Comparison of ENCODE assay signal across 12 cellular contexts in the genomic region with DNA sequence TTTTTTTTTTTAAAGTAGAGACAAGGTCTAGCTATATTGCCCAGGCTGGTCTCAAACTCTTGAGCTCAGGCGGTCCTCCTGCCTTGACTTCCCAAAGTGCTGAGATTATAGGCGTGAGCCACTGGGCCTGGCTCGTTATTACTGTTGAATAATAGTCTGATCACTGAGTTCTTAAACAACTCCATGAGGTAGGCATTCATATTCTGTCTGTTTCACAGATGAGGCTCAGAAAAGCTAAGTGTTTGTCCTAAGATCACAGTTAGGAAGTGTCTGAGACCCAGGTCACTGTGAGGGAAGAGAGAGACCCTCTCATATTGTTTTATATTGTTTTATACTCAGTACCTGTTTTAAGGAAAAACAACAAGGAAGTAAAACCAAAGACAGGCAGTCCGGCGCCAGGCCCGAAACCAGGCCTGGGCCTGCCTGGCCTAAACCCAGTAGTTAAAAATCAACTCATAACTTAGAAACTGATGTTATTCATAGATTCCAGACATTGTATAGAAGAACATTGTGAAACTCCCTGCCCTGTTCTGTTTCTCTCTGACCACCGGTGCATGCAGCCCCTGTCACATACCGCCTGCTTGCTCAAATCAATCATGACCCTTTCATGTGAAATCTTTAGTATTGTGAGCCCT. TPM values are rescaled to one million over a fixed set of nuclear protein-coding genes. Genes with fewer than 3 reads are reported as not detected.
DNase-seq lines count a peak whose midpoint lies in the region; ATAC-seq, FAIRE-seq and TF ChIP-seq lines count a peak whose summit lies in the region.
"Not testable (repeated sequence)": the region's sequence is repeated elsewhere in the genome, so short reads cannot be mapped to it uniquely, and the experiment has no call there.
"Had no signal": no experiment of that assay in that cellular context is flagged by ENCODE, and none has a peak within 500 bp of the region (broad histone marks: within the 10 kb centered on the region; RNA-seq: fewer than 3 reads in every experiment).

No MANE protein-coding gene starts in this region.

- H3K36me3 Mint-ChIP-seq in T-helper 17 cell (ENCODE audit: low read depth): not testable (repeated sequence)

- not testable (repeated sequence) for TF ChIP-seq CTCF in MM.1S (IDR thresholded peaks at IDR 0.05; ENCODE audit: low read length); body of pancreas (IDR thresholded peaks at IDR 0.05); HepG2 (CRISPR knock-in tag; IDR thresholded peaks at IDR 0.05); spleen (IDR thresholded peaks at IDR 0.05 in 8 of 11, conservative IDR thresholded peaks at IDR 0.05 in 3 of 11)

- in situ Hi-C loops in HepG2 (cut with HindIII; ENCODE audit: extremely low pct_ligation_motif_present, low pct_unique_long_range_greater_than_20kb): not testable (repeated sequence)

- FAIRE-seq in GM12891 (lab: Jason Lieb, UNC): peak; percentile 47
- FAIRE-seq in HepG2 (lab: Jason Lieb, UNC): not testable (repeated sequence)

- peaks cover 13% of the 10 kb centered on the region for H3K4me1 Mint-ChIP-seq in T-helper 17 cell

- H2AFZ ChIP-seq in MM.1S (ENCODE audit: low read length): 0 out of 2 replicates have a peak overlapping the region, but pooled peaks have one; percentile 1
- not testable (repeated sequence) for H2AFZ ChIP-seq in HepG2 (ENCODE audit: low read length)

- TF ChIP-seq POLR2A in GM12891 (IDR thresholded peaks at IDR 0.05; ENCODE audit: low read depth, low read length); body of pancreas (IDR thresholded peaks at IDR 0.05); HepG2 (IDR thresholded peaks at IDR 0.05; ENCODE audit: insufficient read depth in 1 of 2, low read depth in 2 of 2, low read length in 2 of 2); spleen (IDR thresholded peaks at IDR 0.05): not testable (repeated sequence)

- peak overlapping the region; percentile 79 to 91 (median 84) for H3K4me2 ChIP-seq in BLaER1 treated with 17β-estradiol and CSF1 and Interleukin-3, amounts not matched to agents 10 nM and 100 nM
- H3K4me2 ChIP-seq in MM.1S (ENCODE audit: low read depth, low read length): peak overlapping the region; percentile 35
- H3K4me2 ChIP-seq in HepG2 (ENCODE audit: low read depth, low read length): peak overlapping the region; percentile 94

- H3K9ac ChIP-seq in BLaER1 treated with 17β-estradiol and CSF1 and Interleukin-3, amounts not matched to agents 10 nM and 100 nM: peak overlapping the region; percentile 12 to 82 (median 76); a peak in 20 of 22 replicates
- peak overlapping the region; percentile 44 for H3K9ac ChIP-seq in MM.1S (ENCODE audit: low read length)
- peak overlapping the region; percentile 76 for H3K9ac ChIP-seq in HepG2 (ENCODE audit: insufficient read depth, low read depth, low read length)

- intact Hi-C loops in body of pancreas (cut with DNase I); HepG2 (cut with micrococcal nuclease; ENCODE audit: unreplicated experiment); spleen (cut with DNase I; ENCODE audit: low total_unique reads): not testable (repeated sequence)

- peaks cover 65% of the 10 kb centered on the region for H3F3A ChIP-seq in MM.1S (ENCODE audit: insufficient read depth, low read length)

- CTCF ChIA-PET in HepG2 (lab: Yijun Ruan, JAX; ENCODE audit: low intra/inter-chr PET ratio, low total read pairs): not testable (repeated sequence)

- BruUV-seq in HepG2 (replicated peaks; lab: Mats Ljungman, UMichigan): TSS peak; percentile 75

- not testable (repeated sequence) for DNase-seq in GM12891 (ENCODE audit: insufficient read length, low spot score); MM.1S; T-helper 17 cell; body of pancreas; HepG2 (ENCODE audit: low spot score); spleen

- peak overlapping the region; percentile 20 to 92 (median 86); a peak in 21 of 22 replicates for H3K27ac ChIP-seq in BLaER1 treated with 17β-estradiol and CSF1 and Interleukin-3, amounts not matched to agents 10 nM and 100 nM
- H3K27ac ChIP-seq in MM.1S (ENCODE audit: low read length): peak overlapping the region; percentile 92
- H3K27ac ChIP-seq in body of pancreas: peak overlapping the region in 3 of 4 donors; percentile 54 to 71 (median 56)
- peak overlapping the region; percentile 86 for H3K27ac ChIP-seq in HepG2 (ENCODE audit: extremely low read length, insufficient read depth, low read length)
- peak overlapping the region in 7 of 8 donors; percentile 16 to 90 (median 78) for H3K27ac ChIP-seq in spleen

- H3K4me1 ChIP-seq in BLaER1 treated with 17β-estradiol and CSF1 and Interleukin-3, amounts not matched to agents 10 nM and 100 nM: peaks cover 41 to 79% (median 57%) of the 10 kb centered on the region in 10 experiments
- H3K4me1 ChIP-seq in MM.1S (ENCODE audit: low read length) (peaks cover 48% of the 10 kb centered on the region), body of pancreas (peaks cover 27% of the 10 kb centered on the region), HepG2 (ENCODE audit: insufficient read depth, low read length) (peaks cover 81% of the 10 kb centered on the region), spleen (peaks cover 9 to 68% (median 42%) of the 10 kb centered on the region in 6 donors)

- 67 to 69% methylated on average over 6 of the region's 8 CpGs for WGBS in body of pancreas, 2 donors
- 38% methylated on average over 6 of the region's 8 CpGs for WGBS in HepG2 (ENCODE audit: low lambda C conversion rate)
- WGBS in spleen, 5 donors: 67 to 89% (median 75%) methylated on average over 4 to 6 of the region's 8 CpGs

- POLR2A ChIA-PET in HepG2 (lab: Yijun Ruan, JAX): interaction anchor here (0.9 kb wide), 1 partner anchor 62 kb away, joined by 3 read pairs; no protein-coding TSS in a partner anchor

- H3K9me3 ChIP-seq in BLaER1 treated with 17β-estradiol and CSF1 and Interleukin-3, amounts not matched to agents 10 nM and 100 nM (replicated peaks in 1 of 11): peaks cover 0 to 28% (median 10%) of the 10 kb centered on the region in 11 experiments; a peak in 10 of 22 replicates
- H3K9me3 ChIP-seq in MM.1S (replicated peaks; ENCODE audit: insufficient read depth, low read length); T-helper 17 cell (ENCODE audit: control insufficient read depth, low read length, poor library complexity, severe bottlenecking); body of pancreas; HepG2 (ENCODE audit: low read length); spleen: not testable (repeated sequence)

- not testable (repeated sequence) for ATAC-seq in T-helper 17 cell, body of pancreas
- ATAC-seq in HepG2: peak; percentile 21

- peak overlapping the region; percentile 79 for H3K27ac Mint-ChIP-seq in T-helper 17 cell

- peaks cover 33% of the 10 kb centered on the region for H3K79me2 ChIP-seq in MM.1S (ENCODE audit: low read length)
- H3K79me2 ChIP-seq in HepG2 (ENCODE audit: insufficient read depth, low read length): peaks cover 39% of the 10 kb centered on the region

- H4K20me1 ChIP-seq in BLaER1 treated with 17β-estradiol and CSF1 and Interleukin-3, amounts not matched to agents 10 nM and 100 nM; MM.1S (ENCODE audit: insufficient read depth, low read length); HepG2 (ENCODE audit: insufficient read depth, low read length): not testable (repeated sequence)

- H3K4me3 ChIP-seq in BLaER1 treated with 17β-estradiol and CSF1 and Interleukin-3, amounts not matched to agents 10 nM and 100 nM: peak overlapping the region in 6 of 10 experiments; percentile 53 to 70 (median 60); a peak in 12 of 20 replicates
- H3K4me3 ChIP-seq in MM.1S (ENCODE audit: low read length); body of pancreas; spleen: not testable (repeated sequence)
- peak overlapping the region; percentile 59 to 78 (median 68); a peak in 5 of 6 replicates for H3K4me3 ChIP-seq in HepG2 (replicated peaks in 1 of 3; ENCODE audit: insufficient read depth in 1 of 3, low read depth in 2 of 3, low read length in 3 of 3)

- not testable (repeated sequence) for TF ChIP-seq RAD21 in HepG2 (CRISPR knock-in tag; IDR thresholded peaks at IDR 0.05)

- not testable (repeated sequence) for H3K27me3 ChIP-seq in BLaER1 treated with 17β-estradiol and CSF1 and Interleukin-3, amounts not matched to agents 10 nM and 100 nM; MM.1S (replicated peaks; ENCODE audit: insufficient read depth, low read length); body of pancreas; HepG2 (ENCODE audit: control insufficient read depth in 1 of 2, insufficient read depth in 2 of 2, low read length in 2 of 2); spleen (replicated peaks in 1 of 7)

- not testable (repeated sequence) for H3K27me3 Mint-ChIP-seq in T-helper 17 cell

- H3K9me2 ChIP-seq in MM.1S (replicated peaks; ENCODE audit: insufficient read depth, low read length): not testable (repeated sequence)

- H3K36me3 ChIP-seq in BLaER1 treated with 17β-estradiol and CSF1 and Interleukin-3, amounts not matched to agents 10 nM and 100 nM: peaks cover 0 to 25% (median 14%) of the 10 kb centered on the region in 11 experiments; a peak in 13 of 22 replicates
- not testable (repeated sequence) for H3K36me3 ChIP-seq in MM.1S (replicated peaks; ENCODE audit: insufficient read depth, low read length); body of pancreas (replicated peaks in 1 of 2; ENCODE audit: insufficient read depth in 1 of 2, low read depth in 2 of 2); HepG2 (replicated peaks in 1 of 2; ENCODE audit: control insufficient read depth in 1 of 2, insufficient read depth in 2 of 2, low read length in 2 of 2); spleen

- not testable (repeated sequence) for TF ChIP-seq EP300 in HepG2 (IDR thresholded peaks at IDR 0.05; ENCODE audit: low read depth in 2 of 2, low read length in 2 of 2); HepG2 (CRISPR knock-in tag; IDR thresholded peaks at IDR 0.05; ENCODE audit: borderline replicate concordance)

- peak overlapping the region; percentile 45 for H3K4me3 Mint-ChIP-seq in T-helper 17 cell

RNA-seq across cellular contexts. Expression of a gene that starts 0.6 kb away (rescaled TPM):
- 0.24 TPM for polyA plus RNA-seq in GM12891 (2012; ENCODE audit: low read depth, missing spikeins)
- under 1 TPM in 1 of 2 donors, not detected in 1; 0.50 TPM for total RNA-seq in T-helper 17 cell
- total RNA-seq in body of pancreas: under 1 TPM in 1 of 2 donors, not detected in 1; 0.52 TPM
- 1.6 and 2.7 TPM in 2 replicates for total RNA-seq in HepG2 (2016; rRNA removed; fragmentation: Illumina TruSeq; extraction: Trizol)
- total RNA-seq in HepG2 (2016; cell fraction: cytosol; rRNA removed; fragmentation: Illumina TruSeq; extraction: Trizol; ENCODE audit: low read depth): 0.51 and 0.71 TPM in 2 replicates
- 1.9 and 3.2 TPM in 2 replicates for total RNA-seq in HepG2 (2016; cell fraction: insoluble cytoplasmic fraction; rRNA removed; fragmentation: Illumina TruSeq; extraction: Trizol)
- total RNA-seq in HepG2 (2016; cell fraction: membrane; rRNA removed; fragmentation: Illumina TruSeq; extraction: Trizol): 1.2 and 1.3 TPM in 2 replicates
- 9.2 and 9.4 TPM in 2 replicates for total RNA-seq in HepG2 (2016; cell fraction: nucleus; rRNA removed; fragmentation: Illumina TruSeq; extraction: Trizol)
- polyA plus RNA-seq in HepG2 (2011; rRNA removed): 1.3 and 1.4 TPM in 2 replicates
- polyA plus RNA-seq in HepG2 (2011; cell fraction: cytosol; rRNA removed): 0.76 and 0.82 TPM in 2 replicates
- 3.7 and 4.5 TPM in 2 replicates for polyA plus RNA-seq in HepG2 (2011; cell fraction: nucleus; rRNA removed)
- polyA plus RNA-seq in HepG2 (2012): 1.2 and 2.7 TPM in 2 replicates
- polyA plus RNA-seq in HepG2 (2016; cell fraction: cytosol; fragmentation: Illumina TruSeq; extraction: Trizol; ENCODE audit: low read depth): 0.32 and 0.57 TPM in 2 replicates
- polyA plus RNA-seq in HepG2 (2016; cell fraction: insoluble cytoplasmic fraction; fragmentation: Illumina TruSeq; extraction: Trizol; ENCODE audit: low read depth): 1.2 and 1.8 TPM in 2 replicates
- 0.90 and 1.1 TPM in 2 replicates for polyA plus RNA-seq in HepG2 (2016; cell fraction: membrane; fragmentation: Illumina TruSeq; extraction: Trizol; ENCODE audit: low read depth)
- 7.6 and 8.5 TPM in 2 replicates for polyA plus RNA-seq in HepG2 (2016; cell fraction: nucleus; fragmentation: Illumina TruSeq; extraction: Trizol; ENCODE audit: insufficient read depth, low read depth)
- polyA minus RNA-seq in HepG2 (2011; rRNA and poly(A)+ RNA removed; ENCODE audit: low replicate concordance): 2.5 TPM in 1 of 2 replicates, not detected in the other
- polyA minus RNA-seq in HepG2 (2011; cell fraction: cytosol; rRNA and poly(A)+ RNA removed): 1.4 TPM in 1 of 2 replicates, not detected in the other
- polyA minus RNA-seq in HepG2 (2011; cell fraction: nucleus; rRNA and poly(A)+ RNA removed): 7.7 and 10.4 TPM in 2 replicates
- total RNA-seq in spleen: 1 to 10 TPM in 6 of 7 donors, under 1 TPM in 1; 0.94 to 6.2 (median 3.4) TPM
- polyA plus RNA-seq in spleen: 1 to 10 TPM in 2 of 3 donors, under 1 TPM in 1; 0.91 to 3.3 (median 1.2) TPM
- total RNA-seq: G401, GM23338, HT1080, IMR-90 had no signal
- polyA plus RNA-seq: GM23338, IMR-90 had no signal

RNA-seq across cellular contexts. Expression of a gene that starts 28.7 kb away (rescaled TPM):
- not detected for polyA plus RNA-seq in GM12891 (2012; ENCODE audit: low read depth, missing spikeins)
- not detected for total RNA-seq in T-helper 17 cell
- total RNA-seq in body of pancreas: 10 to 100 TPM in 1 of 2 donors, 1 to 10 TPM in 1; 4.9 to 28.3 TPM
- total RNA-seq in HepG2 (2016; rRNA removed; fragmentation: Illumina TruSeq; extraction: Trizol): 0.69 and 0.95 TPM in 2 replicates
- 0.18 and 0.20 TPM in 2 replicates for total RNA-seq in HepG2 (2016; cell fraction: cytosol; rRNA removed; fragmentation: Illumina TruSeq; extraction: Trizol; ENCODE audit: low read depth)
- total RNA-seq in HepG2 (2016; cell fraction: insoluble cytoplasmic fraction; rRNA removed; fragmentation: Illumina TruSeq; extraction: Trizol): 0.62 and 0.76 TPM in 2 replicates
- 0.19 and 0.48 TPM in 2 replicates for total RNA-seq in HepG2 (2016; cell fraction: membrane; rRNA removed; fragmentation: Illumina TruSeq; extraction: Trizol)
- 1.3 and 1.4 TPM in 2 replicates for total RNA-seq in HepG2 (2016; cell fraction: nucleus; rRNA removed; fragmentation: Illumina TruSeq; extraction: Trizol)
- polyA plus RNA-seq in HepG2 (2011; rRNA removed): 0.37 and 0.50 TPM in 2 replicates
- 0.50 and 0.58 TPM in 2 replicates for polyA plus RNA-seq in HepG2 (2011; cell fraction: cytosol; rRNA removed)
- polyA plus RNA-seq in HepG2 (2011; cell fraction: nucleus; rRNA removed): 0.06 and 0.26 TPM in 2 replicates
- 0.19 and 0.23 TPM in 2 replicates for polyA plus RNA-seq in HepG2 (2012)
- 0.18 and 0.36 TPM in 2 replicates for polyA plus RNA-seq in HepG2 (2016; cell fraction: cytosol; fragmentation: Illumina TruSeq; extraction: Trizol; ENCODE audit: low read depth)
- polyA plus RNA-seq in HepG2 (2016; cell fraction: insoluble cytoplasmic fraction; fragmentation: Illumina TruSeq; extraction: Trizol; ENCODE audit: low read depth): 0.30 and 0.46 TPM in 2 replicates
- 0.26 and 0.27 TPM in 2 replicates for polyA plus RNA-seq in HepG2 (2016; cell fraction: membrane; fragmentation: Illumina TruSeq; extraction: Trizol; ENCODE audit: low read depth)
- polyA plus RNA-seq in HepG2 (2016; cell fraction: nucleus; fragmentation: Illumina TruSeq; extraction: Trizol; ENCODE audit: insufficient read depth, low read depth): 1.6 and 2.5 TPM in 2 replicates
- 0.07 and 0.26 TPM in 2 replicates for polyA minus RNA-seq in HepG2 (2011; rRNA and poly(A)+ RNA removed; ENCODE audit: low replicate concordance)
- polyA minus RNA-seq in HepG2 (2011; cell fraction: cytosol; rRNA and poly(A)+ RNA removed): not detected in 2 replicates
- 0.25 TPM in 1 of 2 replicates, not detected in the other for polyA minus RNA-seq in HepG2 (2011; cell fraction: nucleus; rRNA and poly(A)+ RNA removed)
- total RNA-seq in spleen: under 1 TPM in 2 of 7 donors, not detected in 5; 0.40 to 0.66 TPM
- polyA plus RNA-seq in spleen: under 1 TPM; 0.06 to 0.11 (median 0.09) TPM
- total RNA-seq: G401, GM23338, IMR-90, Right ventricle myocardium superior had no signal
- polyA plus RNA-seq: GM23338, IMR-90 had no signal

RNA-seq across cellular contexts. Expression of a gene that starts 49.2 kb away (rescaled TPM):
- not detected for polyA plus RNA-seq in GM12891 (2012; ENCODE audit: low read depth, missing spikeins)
- total RNA-seq in T-helper 17 cell: under 1 TPM in 1 of 2 donors, not detected in 1; 0.18 TPM
- under 1 TPM in 1 of 2 donors, not detected in 1; 0.78 TPM for total RNA-seq in body of pancreas
- total RNA-seq in HepG2 (2016; rRNA removed; fragmentation: Illumina TruSeq; extraction: Trizol): 0.34 and 0.46 TPM in 2 replicates
- total RNA-seq in HepG2 (2016; cell fraction: cytosol; rRNA removed; fragmentation: Illumina TruSeq; extraction: Trizol; ENCODE audit: low read depth): not detected in 2 replicates
- total RNA-seq in HepG2 (2016; cell fraction: insoluble cytoplasmic fraction; rRNA removed; fragmentation: Illumina TruSeq; extraction: Trizol): 0.32 and 0.49 TPM in 2 replicates
- total RNA-seq in HepG2 (2016; cell fraction: membrane; rRNA removed; fragmentation: Illumina TruSeq; extraction: Trizol): 0.22 TPM in 1 of 2 replicates, not detected in the other
- 0.19 and 0.28 TPM in 2 replicates for total RNA-seq in HepG2 (2016; cell fraction: nucleus; rRNA removed; fragmentation: Illumina TruSeq; extraction: Trizol)
- 0.05 and 0.39 TPM in 2 replicates for polyA plus RNA-seq in HepG2 (2011; rRNA removed)
- polyA plus RNA-seq in HepG2 (2011; cell fraction: cytosol; rRNA removed): 0.09 and 0.19 TPM in 2 replicates
- 0.31 and 0.34 TPM in 2 replicates for polyA plus RNA-seq in HepG2 (2011; cell fraction: nucleus; rRNA removed)
- polyA plus RNA-seq in HepG2 (2012): not detected in 2 replicates
- polyA plus RNA-seq in HepG2 (2016; cell fraction: cytosol; fragmentation: Illumina TruSeq; extraction: Trizol; ENCODE audit: low read depth): 0.06 and 0.08 TPM in 2 replicates
- 0.50 and 0.66 TPM in 2 replicates for polyA plus RNA-seq in HepG2 (2016; cell fraction: insoluble cytoplasmic fraction; fragmentation: Illumina TruSeq; extraction: Trizol; ENCODE audit: low read depth)
- 0.10 TPM in 1 of 2 replicates, not detected in the other for polyA plus RNA-seq in HepG2 (2016; cell fraction: membrane; fragmentation: Illumina TruSeq; extraction: Trizol; ENCODE audit: low read depth)
- polyA plus RNA-seq in HepG2 (2016; cell fraction: nucleus; fragmentation: Illumina TruSeq; extraction: Trizol; ENCODE audit: insufficient read depth, low read depth): 0.24 TPM in 1 of 2 replicates, not detected in the other
- polyA minus RNA-seq in HepG2 (2011; rRNA and poly(A)+ RNA removed; ENCODE audit: low replicate concordance): 0.12 TPM in 1 of 2 replicates, not detected in the other
- not detected in 2 replicates for polyA minus RNA-seq in HepG2 (2011; cell fraction: cytosol; rRNA and poly(A)+ RNA removed)
- not detected in 2 replicates for polyA minus RNA-seq in HepG2 (2011; cell fraction: nucleus; rRNA and poly(A)+ RNA removed)
- 1 to 10 TPM in 6 of 7 donors, under 1 TPM in 1; 0.34 to 3.2 (median 2.6) TPM for total RNA-seq in spleen
- polyA plus RNA-seq in spleen: 1 to 10 TPM in 1 of 3 donors, under 1 TPM in 2; 0.67 to 2.0 (median 0.85) TPM
- total RNA-seq: GM23338 had no signal
- polyA plus RNA-seq: GM23338 had no signal

Comparison
In these comparisons a context has a peak if more than half of its experiments do, and no peak if none do; other contexts are left out.
1. H3K4me2 ChIP-seq: peak in every context shown above with its lines; median percentile 94 in HepG2; 84 in BLaER1 treated with 17β-estradiol and CSF1 and Interleukin-3, amounts not matched to agents 10 nM and 100 nM; 35 in MM.1S.